ENCODE assay signal across 20 cellular contexts in the genomic region with DNA sequence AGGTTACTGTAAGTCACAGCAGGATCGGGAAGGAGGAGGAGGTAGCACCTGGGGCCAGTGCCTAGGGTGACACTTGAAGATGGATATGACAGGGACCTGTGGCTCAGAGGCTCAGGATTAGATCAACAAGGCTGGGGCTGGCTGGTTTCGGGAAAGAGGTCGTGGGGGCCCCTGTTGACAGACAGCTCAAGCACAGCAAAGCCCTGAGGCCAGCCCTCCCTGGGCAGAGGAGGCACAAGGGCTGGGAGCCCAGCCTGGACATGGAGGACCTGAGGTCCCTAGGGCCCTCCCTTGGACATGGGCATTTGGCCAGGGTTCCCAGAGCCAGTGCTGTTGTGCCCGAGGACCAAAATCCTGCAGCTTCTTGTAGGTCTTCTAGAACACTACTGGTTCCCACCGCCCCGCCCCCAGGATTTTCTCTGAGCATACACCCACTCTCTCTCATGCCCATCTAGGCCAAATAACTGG. TPM values are rescaled to one million over a fixed set of nuclear protein-coding genes. Genes with fewer than 3 reads are reported as not detected.
DNase-seq lines count a peak whose midpoint lies in the region; ATAC-seq and TF ChIP-seq lines count a peak whose summit lies in the region.
"Had no signal": no experiment of that assay in that cellular context is flagged by ENCODE, and none has a peak within 500 bp of the region (broad histone marks: within the 10 kb centered on the region; RNA-seq: fewer than 3 reads in every experiment).

No MANE protein-coding gene starts in this region.

- no peak overlapping the region for H2AFZ ChIP-seq in trophoblast cell (ENCODE audit: insufficient read depth, low read length, poor library complexity)

- H2BK12ac ChIP-seq in trophoblast cell (ENCODE audit: low read length) = peak overlapping the region; percentile 20

- H2AK5ac ChIP-seq in trophoblast cell (ENCODE audit: low read length) = no peak overlapping the region

- no peak overlapping the region for H4K12ac ChIP-seq in trophoblast cell (ENCODE audit: low read depth, low read length)

- intact Hi-C loops in aorta (cut with DNase I) (no loop called here), mucosa of descending colon (cut with DNase I, micrococcal nuclease) (no loop called here)

- no CpG with 5 or more reads among the region's 6 CpGs for WGBS in trophoblast cell (ENCODE audit: extremely low coverage, insufficient coverage, insufficient read length)
- WGBS in aorta, 2 donors = 23 to 35% methylated on average over 6 of the region's 6 CpGs

- H3K23ac ChIP-seq in trophoblast cell (ENCODE audit: low read length) = no peak overlapping the region

- peak; percentile 21 for DNase-seq in NCI-H2227 (lab: John Stamatoyannopoulos, UW; ENCODE audit: unreplicated experiment)
- DNase-seq in NCI-H2227 treated with DMSO at 0.1 percent for 48 hours (lab: John Stamatoyannopoulos, UW) = no peak
- DNase-seq in ecto neural progenitor cell (ENCODE audit: low spot score) = peak; percentile 50
- DNase-seq in trophoblast cell = no peak
- no peak for DNase-seq in aorta
- no peak for DNase-seq in SKM-1 treated with dmso at 0.1 percent for 144 hours (lab: John Stamatoyannopoulos, UW; ENCODE audit: unreplicated experiment)
- no peak for DNase-seq in foreskin fibroblast
- DNase-seq in mucosa of descending colon = no peak
- DNase-seq: CD8-positive, alpha-beta T cell; DMS79; NCI-H1930; NCI-H510A treated with DMSO at 0.1 percent for 48 hours had no signal

- no peak overlapping the region for H3K18ac ChIP-seq in trophoblast cell (ENCODE audit: low read length)

- H4K91ac ChIP-seq in trophoblast cell (ENCODE audit: low read depth, low read length) = no peak overlapping the region

- no peak overlapping the region for H3K4me2 ChIP-seq in trophoblast cell (ENCODE audit: low read length)

- ATAC-seq in aorta (ENCODE audit: low FRiP score) = peak; percentile 55
- ATAC-seq in mucosa of descending colon = no peak
- ATAC-seq: CD8-positive, alpha-beta T cell; HCT116; Panc1; Right ventricle myocardium inferior had no signal

- peaks cover 13 to 21% of the 10 kb centered on the region in 2 experiments for H3K4me1 ChIP-seq in trophoblast cell (ENCODE audit: control insufficient read depth in 1 of 2, insufficient read depth in 2 of 2, low read length in 2 of 2)
- H3K4me1 ChIP-seq in aorta (ENCODE audit: control insufficient read depth in 1 of 2, insufficient read depth in 2 of 2, low read length in 2 of 2) = no peaks in the 10 kb centered on the region
- H3K4me1 ChIP-seq in mucosa of descending colon (ENCODE audit: low read depth) = peaks cover 6% of the 10 kb centered on the region

- H2BK5ac ChIP-seq in trophoblast cell (ENCODE audit: low read depth, low read length, poor library complexity) = no peak overlapping the region

- H3K4ac ChIP-seq in trophoblast cell (ENCODE audit: low read depth, low read length) = no peak overlapping the region

- H3K9ac ChIP-seq in trophoblast cell (ENCODE audit: low read length) = no peak overlapping the region

- H3K79me2 ChIP-seq in trophoblast cell (ENCODE audit: control insufficient read depth, insufficient read depth, low read length, poor library complexity) = peaks cover 4% of the 10 kb centered on the region

- H4K8ac ChIP-seq in trophoblast cell (ENCODE audit: low read depth, low read length) = no peak overlapping the region

- no peak overlapping the region for H2BK120ac ChIP-seq in trophoblast cell (ENCODE audit: insufficient read depth, low read length, poor library complexity)

- H3K27ac ChIP-seq in trophoblast cell (ENCODE audit: low read depth, low read length) (no peak overlapping the region), aorta (ENCODE audit: low read depth in 1 of 2, low read length in 2 of 2) (no peak overlapping the region)
- H3K27ac ChIP-seq: 22Rv1 had no signal

- H3K79me1 ChIP-seq in trophoblast cell (ENCODE audit: low read length) = peaks cover 9% of the 10 kb centered on the region

- H3K9me3 ChIP-seq in trophoblast cell (ENCODE audit: insufficient read depth, low read depth, low read length) (no peaks in the 10 kb centered on the region), aorta (ENCODE audit: control insufficient read depth, low read length) (no peaks in the 10 kb centered on the region), mucosa of descending colon (no peaks in the 10 kb centered on the region)
- H3K9me3 ChIP-seq: BE2C had no signal

- no peaks in the 10 kb centered on the region for H3K27me3 ChIP-seq in trophoblast cell (ENCODE audit: insufficient read depth, low read length)
- H3K27me3 ChIP-seq in aorta (ENCODE audit: control insufficient read depth in 1 of 2, insufficient read depth in 2 of 2, low read length in 1 of 2) = no peaks in the 10 kb centered on the region
- H3K27me3 ChIP-seq: BE2C had no signal

- no peaks in the 10 kb centered on the region for H3K36me3 ChIP-seq in trophoblast cell (ENCODE audit: control insufficient read depth in 1 of 2, insufficient read depth in 2 of 2, low read length in 2 of 2)
- H3K36me3 ChIP-seq in aorta (ENCODE audit: control insufficient read depth in 1 of 2, insufficient read depth in 2 of 2, low read length in 1 of 2) = no peaks in the 10 kb centered on the region
- H3K36me3 ChIP-seq in mucosa of descending colon (ENCODE audit: low read depth) = no peaks in the 10 kb centered on the region
- H3K36me3 ChIP-seq: BE2C had no signal

- H3K4me3 ChIP-seq in trophoblast cell (ENCODE audit: low read depth, low read length) (no peak overlapping the region), aorta (ENCODE audit: low read length in 2 of 2) (no peak overlapping the region), foreskin fibroblast (ENCODE audit: low read depth in 1 of 2, low read length in 2 of 2) (no peak overlapping the region), mucosa of descending colon (no peak overlapping the region)

- H3K14ac ChIP-seq in trophoblast cell (ENCODE audit: low read length) = no peak overlapping the region

- no peak for TF ChIP-seq CTCF in foreskin fibroblast (IDR thresholded peaks at IDR 0.05; ENCODE audit: low read depth, low read length)
- no peak for TF ChIP-seq CTCF in mucosa of descending colon (IDR thresholded peaks at IDR 0.05)

RNA-seq across cellular contexts. Expression of gene HCRTR1, which starts 2.9 kb away (rescaled TPM):
- polyA plus RNA-seq in trophoblast cell (2013) = 1.4 and 1.5 TPM in 2 replicates
- total RNA-seq in aorta (under 1 TPM in 1 of 2 donors, not detected in 1; 0.42 TPM), mucosa of descending colon (not detected)
- under 1 TPM in 1 of 2 donors, not detected in 1; 0.18 TPM for polyA plus RNA-seq in aorta
- total RNA-seq: CD8-positive, alpha-beta T cell; HT1080; LHCN-M2 had no signal
- polyA plus RNA-seq: AG04450 had no signal

RNA-seq across cellular contexts. Expression of gene PEF1, which starts 30.1 kb away (rescaled TPM):
- 66.7 and 70.3 TPM in 2 replicates for polyA plus RNA-seq in trophoblast cell (2013)
- total RNA-seq in aorta (10 to 100 TPM; 57.9 to 65.0 TPM), mucosa of descending colon (10 to 100 TPM; 47.5 to 54.5 (median 52.9) TPM)
- 10 to 100 TPM; 75.5 to 83.9 TPM for polyA plus RNA-seq in aorta

RNA-seq across cellular contexts. Expression of gene TINAGL1, which starts 38.3 kb away (rescaled TPM):
- 434 and 470 TPM in 2 replicates for polyA plus RNA-seq in trophoblast cell (2013)
- total RNA-seq in aorta (100 to 1,000 TPM; 317 to 506 TPM), mucosa of descending colon (100 to 1,000 TPM; 104 to 169 (median 148) TPM)
- polyA plus RNA-seq in aorta = 100 to 1,000 TPM; 158 to 325 TPM
- total RNA-seq: CD8-positive, alpha-beta T cell; LHCN-M2 had no signal

Comparison
In these comparisons a context has a peak if more than half of its experiments do, and no peak if none do; other contexts are left out.
1. DNase-seq: peak in NCI-H2227 (single experiment) and ecto neural progenitor cell (single experiment); none in NCI-H2227 treated with DMSO at 0.1 percent for 48 hours (single experiment), trophoblast cell (0 of 2), aorta (0 of 2), SKM-1 treated with dmso at 0.1 percent for 144 hours (single experiment), foreskin fibroblast (0 of 2) and mucosa of descending colon (0 of 3).